Comparison of ENCODE assay signal across 24 cellular contexts in genomic region chr22:49645791-49646550, GRCh38.
"Had no signal": no experiment of that assay in that cellular context is flagged by ENCODE, and none has a peak within 500 bp of the region (broad histone marks: within the 10 kb centered on the region; RNA-seq: fewer than 3 reads in every experiment).

No MANE protein-coding gene starts in this region.

- H3K27me3 ChIP-seq: colonic mucosa had no signal

- H3K4me1 ChIP-seq: colonic mucosa, esophagus squamous epithelium, gastrocnemius medialis, heart right ventricle had no signal

- DNase-seq: colonic mucosa; cortex of kidney; effector CD8-positive, alpha-beta T cell; effector memory CD8-positive, alpha-beta T cell; endodermal cell; erythroblast; esophagus squamous epithelium; foreskin fibroblast; foreskin melanocyte; gastrocnemius medialis; glutamatergic neuron; head of caudate nucleus; heart right ventricle; hypothalamus; immature natural killer cell; left cardiac atrium; lower lobe of right lung; mesenchymal stem cell; naive B cell had no signal

- H3K4me3 ChIP-seq: colonic mucosa, esophagus squamous epithelium, gastrocnemius medialis, heart right ventricle, left lung, lower lobe of right lung, mucosa of descending colon had no signal

- H3K36me3 ChIP-seq: colonic mucosa, esophagus squamous epithelium, gastrocnemius medialis, lower lobe of right lung had no signal

- FAIRE-seq: endometrium had no signal

- H3K9me3 ChIP-seq: colonic mucosa, esophagus squamous epithelium, gastrocnemius medialis, left lung, lower lobe of right lung, mucosa of descending colon had no signal

- ATAC-seq: effector memory CD8-positive, alpha-beta T cell; esophagus mucosa; gastrocnemius medialis; heart right ventricle; left cardiac atrium; left lung; lower lobe of right lung; mucosa of descending colon had no signal

- H3K27ac ChIP-seq: colonic mucosa, epithelial cell of prostate, esophagus squamous epithelium, gastrocnemius medialis, heart right ventricle, left lung, lower lobe of right lung had no signal
